8 cellular contexts compared by ENCODE assay signal in genomic region chr17:40315678-40316570, GRCh38. TPM values are rescaled to one million over a fixed set of nuclear protein-coding genes. Genes with fewer than 3 reads are reported as not detected.
DNase-seq lines count a peak whose midpoint lies in the region; ATAC-seq and TF ChIP-seq lines count a peak whose summit lies in the region.
"Had no signal": no experiment of that assay in that cellular context is flagged by ENCODE, and none has a peak within 500 bp of the region (broad histone marks: within the 10 kb centered on the region; RNA-seq: fewer than 3 reads in every experiment).

No MANE protein-coding gene starts in this region.

- no peak for ATAC-seq in T-cell (replicated peaks in 1 of 4)
- no peak for ATAC-seq in GM21528 (IDR thresholded peaks at IDR 0.05; ENCODE audit: low FRiP score, unreplicated experiment)

- TF ChIP-seq CTCF in HEK293 (tag by site-specific recombination; IDR thresholded peaks at IDR 0.05), result no peak
- TF ChIP-seq CTCF in left ventricle myocardium inferior (IDR thresholded peaks at IDR 0.05; ENCODE audit: borderline replicate concordance), result no peak

- intact Hi-C loops in left ventricle myocardium inferior (cut with micrococcal nuclease), result no loop called here

- CTCF ChIA-PET in HEK293 (lab: Yijun Ruan, JAX) (interaction anchor here (0.5 to 6.0 kb wide), 13 partner anchors 10 to 451 kb away, joined by 3 to 85 read pairs (median 6); no protein-coding TSS in a partner anchor), T-cell (lab: Charles Lee) (interaction anchor here (0.7 to 1.4 kb wide), 3 partner anchors 9 to 102 kb away, joined by 3 to 4 read pairs (median 3); partner anchors contain the start of gene TOP2A (in 1 of the 2))

- DNase-seq in T-cell (peak in 1 of 34 experiments; percentile 13), left ventricle myocardium inferior (peak; percentile 7), NCI-H1092 (lab: John Stamatoyannopoulos, UW) (no peak), amygdala (lab: John Stamatoyannopoulos, UW) (no peak)
- DNase-seq: stimulated activated CD4-positive, alpha-beta T cell treated with anti-CD3 and anti-CD28 coated beads, Interleukin-4, amount 100 ng/mL, for 24 hours had no signal

- H3K4me1 ChIP-seq in HEK293 (ENCODE audit: control insufficient read depth, insufficient read depth, low read length), result peaks cover 26% of the 10 kb centered on the region
- peaks cover 98% of the 10 kb centered on the region for H3K4me1 ChIP-seq in left ventricle myocardium inferior

- peaks cover 70 to 83% (median 80%) of the 10 kb centered on the region in 3 donors for H3K4me1 Mint-ChIP-seq in T-cell

- H3K9me3 Mint-ChIP-seq in T-cell, result no peaks in the 10 kb centered on the region

- peak overlapping the region in 1 of 3 donors; percentile 54 for H3K4me3 Mint-ChIP-seq in T-cell

- H3K36me3 Mint-ChIP-seq in T-cell, result no peaks in the 10 kb centered on the region

- POLR2A ChIA-PET in HEK293 (lab: Yijun Ruan, JAX), result interaction anchor here (0.9 to 4.0 kb wide), 11 partner anchors 9 to 102 kb away, joined by 3 to 43 read pairs (median 9); partner anchors contain the start of genes CDC6 and TOP2A
- POLR2A ChIA-PET in T-cell (lab: Charles Lee), result no interaction called here

- H3K27ac ChIP-seq in HEK293 (ENCODE audit: extremely low read depth, low read depth, low read length) (no peak overlapping the region; the same call in 1 of the 2 replicates), left ventricle myocardium inferior (replicated peaks) (peak overlapping the region; percentile 90), skin epidermis (peak overlapping the region in 18 of 21 experiments; percentile 26 to 99 (median 95))

- no peaks in the 10 kb centered on the region for H3K27me3 ChIP-seq in left ventricle myocardium inferior (ENCODE audit: low read depth)

- H3K27ac Mint-ChIP-seq in T-cell, result peak overlapping the region; percentile 59 to 75

- H3K36me3 ChIP-seq in HEK293 (ENCODE audit: control insufficient read depth in 2 of 2, insufficient read depth in 1 of 2, low read length in 2 of 2) (no peaks in the 10 kb centered on the region), left ventricle myocardium inferior (no peaks in the 10 kb centered on the region)

- H3K4me3 ChIP-seq in HEK293 (ENCODE audit: low read depth, low read length), result no peak overlapping the region
- peak overlapping the region; percentile 78 for H3K4me3 ChIP-seq in left ventricle myocardium inferior
- H3K4me3 ChIP-seq in skin epidermis, result peak overlapping the region in 1 of 7 experiments; percentile 99

- H3K9me3 ChIP-seq in HEK293 (ENCODE audit: control insufficient read depth, insufficient read depth, low read depth, low read length) (no peaks in the 10 kb centered on the region), left ventricle myocardium inferior (replicated peaks) (no peaks in the 10 kb centered on the region)

- no peaks in the 10 kb centered on the region for H3K27me3 Mint-ChIP-seq in T-cell

TF ChIP-seq in HEK293, 187 proteins besides CTCF, POLR2A, EP300 and RAD21:
- TF ChIP-seq GLIS1 (tag by site-specific recombination; IDR thresholded peaks at IDR 0.05), result peak; percentile 45
- 0 out of 2 replicates have a peak, but pooled peaks have one; percentile 16 for TF ChIP-seq REST (tag by site-specific recombination; IDR thresholded peaks at IDR 0.05)
- peak; percentile 68 for TF ChIP-seq ZIC2 (tag by site-specific recombination; IDR thresholded peaks at IDR 0.05)
- no peak for TF ChIP-seq ZNF148 (tag by site-specific recombination; IDR thresholded peaks at IDR 0.05; ENCODE audit: borderline replicate concordance)
- TF ChIP-seq GLIS2 (tag by site-specific recombination; IDR thresholded peaks at IDR 0.05), result peak; percentile 25; the same call in 1 of the 2 replicates

RNA-seq across cellular contexts. Expression of gene RARA, which starts 6.9 kb away (rescaled TPM):
- total RNA-seq in T-cell (10 to 100 TPM; 46.8 to 90.7 (median 69.1) TPM), left ventricle myocardium inferior (17.1 TPM)

RNA-seq across cellular contexts. Expression of gene CDC6, which starts 28.2 kb away (rescaled TPM):
- 1 to 10 TPM; 1.3 to 3.2 (median 2.1) TPM for total RNA-seq in T-cell
- total RNA-seq in left ventricle myocardium inferior, result 0.55 TPM

RNA-seq across cellular contexts. Expression of gene GJD3, which starts 48.6 kb away (rescaled TPM):
- total RNA-seq in T-cell, result not detected
- total RNA-seq in left ventricle myocardium inferior, result 0.88 TPM
